ENCODE assay signal across 23 cellular contexts in genomic region chr17:2961446-2961845, GRCh38.
"Had no signal": no experiment of that assay in that cellular context is flagged by ENCODE, and none has a peak within 500 bp of the region (broad histone marks: within the 10 kb centered on the region; RNA-seq: fewer than 3 reads in every experiment).

No MANE protein-coding gene starts in this region.

- H3K36me3 ChIP-seq: pancreas had no signal

- H3K27ac ChIP-seq: neutrophil had no signal

- H3K27me3 ChIP-seq: neutrophil, pancreas, tibial nerve had no signal

- DNase-seq: activated CD4-positive, alpha-beta T cell treated with anti-CD3 and anti-CD28 coated beads, Interleukin-2, amount 10 ng/mL, durations not matched to agents 24 days and 14 days; activated CD8-positive, alpha-beta memory T cell treated with anti-CD3 and anti-CD28 coated beads, Interleukin-2, amount 10 ng/mL, durations not matched to agents 7 days and 5 days; activated CD8-positive, alpha-beta T cell treated with anti-CD3 and anti-CD28 coated beads for 36 hours; activated gamma-delta T cell; activated T-cell treated with anti-CD3 and anti-CD28 coated beads for 4 hours; anterior cingulate cortex; caudate nucleus; effector CD4-positive, alpha-beta T cell; erythroblast; foreskin fibroblast; right cardiac atrium; stimulated activated CD4-positive, alpha-beta T cell treated with anti-CD3 and anti-CD28 coated beads, Interleukin-4, amount 100 ng/mL, for 24 hours; T1000 had no signal

- H3K27ac Mint-ChIP-seq: activated CD4-positive, alpha-beta T cell treated with anti-CD3 and anti-CD28 coated beads, Interleukin-2, amount 10 ng/mL, durations not matched to agents 24 days and 14 days; activated CD8-positive, alpha-beta memory T cell treated with anti-CD3 and anti-CD28 coated beads, Interleukin-2, amount 10 ng/mL, durations not matched to agents 7 days and 5 days; activated CD8-positive, alpha-beta T cell treated with anti-CD3 and anti-CD28 coated beads for 36 hours; activated naive CD4-positive, alpha-beta T cell treated with anti-CD3 and anti-CD28 coated beads, Interleukin-2, amount 50 U/mL, for 24 hours; dendritic cell treated with granulocyte-macrophage colony-stimulating factor and Interleukin-4, amounts not matched to agents 40 ng/mL and 50 ng/mL, for 4 days; memory B cell; stimulated activated naive CD8-positive, alpha-beta T cell treated with anti-CD3 and anti-CD28 coated beads, Interleukin-15, Interleukin-2, amounts not matched to agents 100 ng/mL and 50 ng/mL, for 24 hours; T-helper 1 cell treated with Interleukin-12 subunit alpha and Interleukin-12 subunit beta and Interleukin-4 antibody, amounts not matched to agents 30 μg/mL and 1 μg/mL, for 36 hours had no signal

- ATAC-seq: activated CD8-positive, alpha-beta memory T cell treated with anti-CD3 and anti-CD28 coated beads, Interleukin-2, amount 10 ng/mL, durations not matched to agents 7 days and 5 days; activated CD8-positive, alpha-beta T cell treated with anti-CD3 and anti-CD28 coated beads for 36 hours; right cardiac atrium had no signal

- H3K36me3 Mint-ChIP-seq: activated CD8-positive, alpha-beta memory T cell treated with anti-CD3 and anti-CD28 coated beads, Interleukin-2, amount 10 ng/mL, durations not matched to agents 7 days and 5 days had no signal

- H3K9me3 Mint-ChIP-seq: activated CD4-positive, alpha-beta T cell treated with anti-CD3 and anti-CD28 coated beads, Interleukin-2, amount 10 ng/mL, durations not matched to agents 24 days and 14 days; activated CD8-positive, alpha-beta T cell treated with anti-CD3 and anti-CD28 coated beads for 36 hours; activated naive CD4-positive, alpha-beta T cell treated with anti-CD3 and anti-CD28 coated beads, Interleukin-2, amount 50 U/mL, for 24 hours; brain; dendritic cell treated with granulocyte-macrophage colony-stimulating factor and Interleukin-4, amounts not matched to agents 40 ng/mL and 50 ng/mL, for 4 days; memory B cell; nephron; stimulated activated naive CD8-positive, alpha-beta T cell treated with anti-CD3 and anti-CD28 coated beads, Interleukin-15, Interleukin-2, amounts not matched to agents 100 ng/mL and 50 ng/mL, for 24 hours; T-helper 1 cell treated with Interleukin-12 subunit alpha and Interleukin-12 subunit beta and Interleukin-4 antibody, amounts not matched to agents 30 μg/mL and 1 μg/mL, for 36 hours had no signal

- H3K27me3 Mint-ChIP-seq: activated CD8-positive, alpha-beta memory T cell treated with anti-CD3 and anti-CD28 coated beads, Interleukin-2, amount 10 ng/mL, durations not matched to agents 7 days and 5 days; activated CD8-positive, alpha-beta T cell treated with anti-CD3 and anti-CD28 coated beads for 36 hours; activated naive CD4-positive, alpha-beta T cell treated with anti-CD3 and anti-CD28 coated beads, Interleukin-2, amount 50 U/mL, for 24 hours; dendritic cell treated with granulocyte-macrophage colony-stimulating factor and Interleukin-4, amounts not matched to agents 40 ng/mL and 50 ng/mL, for 4 days; memory B cell; stimulated activated naive CD8-positive, alpha-beta T cell treated with anti-CD3 and anti-CD28 coated beads, Interleukin-15, Interleukin-2, amounts not matched to agents 100 ng/mL and 50 ng/mL, for 24 hours had no signal

- H3K4me3 ChIP-seq: pancreas, tibial nerve had no signal

- H3K4me3 Mint-ChIP-seq: activated CD4-positive, alpha-beta T cell treated with anti-CD3 and anti-CD28 coated beads, Interleukin-2, amount 10 ng/mL, durations not matched to agents 24 days and 14 days; activated CD8-positive, alpha-beta memory T cell treated with anti-CD3 and anti-CD28 coated beads, Interleukin-2, amount 10 ng/mL, durations not matched to agents 7 days and 5 days; activated CD8-positive, alpha-beta T cell treated with anti-CD3 and anti-CD28 coated beads for 36 hours; activated naive CD4-positive, alpha-beta T cell treated with anti-CD3 and anti-CD28 coated beads, Interleukin-2, amount 50 U/mL, for 24 hours; dendritic cell treated with granulocyte-macrophage colony-stimulating factor and Interleukin-4, amounts not matched to agents 40 ng/mL and 50 ng/mL, for 4 days; memory B cell; nephron; stimulated activated naive CD8-positive, alpha-beta T cell treated with anti-CD3 and anti-CD28 coated beads, Interleukin-15, Interleukin-2, amounts not matched to agents 100 ng/mL and 50 ng/mL, for 24 hours; T-helper 1 cell treated with Interleukin-12 subunit alpha and Interleukin-12 subunit beta and Interleukin-4 antibody, amounts not matched to agents 30 μg/mL and 1 μg/mL, for 36 hours had no signal

- H3K9me3 ChIP-seq: neutrophil, pancreas, tibial nerve had no signal

- H3K4me1 Mint-ChIP-seq: activated CD4-positive, alpha-beta T cell treated with anti-CD3 and anti-CD28 coated beads, Interleukin-2, amount 10 ng/mL, durations not matched to agents 24 days and 14 days; activated CD8-positive, alpha-beta memory T cell treated with anti-CD3 and anti-CD28 coated beads, Interleukin-2, amount 10 ng/mL, durations not matched to agents 7 days and 5 days; memory B cell had no signal
